20 cellular contexts compared by ENCODE assay signal in the genomic region with DNA sequence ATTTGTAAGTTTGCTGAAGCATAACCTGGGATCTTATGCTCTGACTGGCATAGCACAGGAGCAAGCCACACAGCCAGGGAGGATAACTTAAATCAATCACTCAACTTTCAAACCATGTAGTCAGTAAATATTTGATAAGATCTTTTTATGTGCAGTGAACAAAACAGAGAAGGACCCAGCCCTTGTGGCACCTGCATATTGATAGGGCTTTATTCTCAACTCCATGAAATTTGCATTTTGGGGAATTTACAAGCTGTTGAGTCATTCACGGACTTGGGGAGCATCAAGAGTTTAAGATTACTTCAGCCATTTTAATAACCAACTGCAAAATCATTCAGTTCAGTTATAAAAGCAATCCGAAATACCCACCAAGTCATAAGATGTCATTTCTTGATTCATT.
"Had no signal": no experiment of that assay in that cellular context is flagged by ENCODE, and none has a peak within 500 bp of the region (broad histone marks: within the 10 kb centered on the region; RNA-seq: fewer than 3 reads in every experiment).

No MANE protein-coding gene starts in this region.

- H3K9me3 ChIP-seq: MG63, SK-N-SH had no signal

- H3K27me3 ChIP-seq: MG63 had no signal

- DNase-seq: KBM-7, MG63, NCI-H1092, NCI-H1436, NCI-H1694, NCI-H187 treated with DMSO at 0.1 percent for 48 hours, NCI-H2029 treated with DMSO at 0.1 percent for 48 hours, NCI-H2171 treated with DMSO at 0.1 percent for 48 hours, NCI-H345, NCI-H446 treated with DMSO at 0.1 percent for 48 hours, NCI-H510A treated with DMSO at 0.1 percent for 48 hours, NCI-H69, NCI-H774, PC-3, SHP77, SK-N-SH, T-helper 1 cell, T-helper 17 cell had no signal

- H3K27ac ChIP-seq: RWPE1 had no signal

- H3K27ac Mint-ChIP-seq: T-helper 17 cell had no signal

- ATAC-seq: Panc1, PC-3, T-helper 17 cell had no signal

- H3K4me3 ChIP-seq: MG63 had no signal

- H3K36me3 ChIP-seq: MG63 had no signal

- H3K4me3 Mint-ChIP-seq: T-helper 17 cell had no signal
